In the genomic region with DNA sequence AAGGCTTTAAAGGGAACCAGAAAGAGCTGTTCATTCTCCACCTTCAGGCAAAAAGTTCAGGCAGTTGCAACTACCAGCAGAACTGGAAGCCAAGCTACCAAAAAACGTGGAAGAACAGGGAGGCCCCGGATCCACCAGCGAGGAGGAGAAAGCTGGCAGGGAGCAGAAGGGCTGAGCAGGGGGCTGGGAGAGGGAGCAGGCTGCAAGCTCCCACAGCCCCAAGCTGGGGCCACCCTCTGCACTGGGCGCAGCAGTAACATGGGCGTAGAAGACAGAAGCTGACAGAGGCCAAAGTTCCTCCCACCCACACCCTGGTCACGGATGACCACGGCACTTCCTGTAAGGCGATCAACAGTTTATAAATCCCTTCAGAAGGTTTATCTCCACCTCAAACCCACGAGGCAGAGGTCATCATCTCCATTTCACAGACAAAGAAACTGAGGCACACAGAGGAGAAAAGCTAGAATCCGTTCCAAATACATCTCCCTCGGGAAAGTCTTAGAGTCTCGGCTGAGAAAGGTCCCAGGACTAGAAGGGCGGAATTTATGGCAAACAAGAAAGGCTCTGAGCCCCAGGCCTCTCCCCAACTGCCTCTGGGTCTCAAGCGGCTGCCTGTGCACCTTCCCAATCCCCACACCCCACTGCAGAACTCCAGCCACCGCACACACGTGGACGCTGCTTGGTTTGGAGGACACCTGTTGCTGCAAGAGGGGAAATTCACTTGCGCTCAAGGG, we compare ENCODE assay signal across 8 cellular contexts. TPM values are rescaled to one million over a fixed set of nuclear protein-coding genes. Genes with fewer than 3 reads are reported as not detected.
DNase-seq lines count a peak whose midpoint lies in the region; ATAC-seq, FAIRE-seq and TF ChIP-seq lines count a peak whose summit lies in the region.

No MANE protein-coding gene starts in this region.

- intact Hi-C loops in kidney (cut with DNase I) (no loop called here), stomach (cut with DNase I; ENCODE audit: low total_unique reads) (loop anchor here (5.0 kb wide), 1 partner anchor 35 kb away; no protein-coding TSS in a partner anchor)

- H3K9ac ChIP-seq in kidney (ENCODE audit: low read length in 2 of 2), result peak overlapping the region in 1 of 2 donors; percentile 69

- H3K4me3 ChIP-seq in kidney (ENCODE audit: low read length in 2 of 2) (peak overlapping the region; percentile 67 to 76), stomach (peak overlapping the region; percentile 67 to 87 (median 78))

- 12 to 25% (median 22%) methylated on average over 15 to 18 of the region's 18 CpGs for WGBS in stomach, 5 donors

- H3K27me3 Mint-ChIP-seq in activated T-cell treated with anti-CD3 and anti-CD28 coated beads, Interleukin-2, amount 50 U/mL, for 24 hours, result peaks cover 7% of the 10 kb centered on the region
- H3K27me3 Mint-ChIP-seq in activated CD8-positive, alpha-beta T cell treated with anti-CD3 and anti-CD28 coated beads, Interleukin-2, amount 10 ng/mL, durations not matched to agents 7 days and 5 days (ENCODE audit: low read depth), result peaks cover 8% of the 10 kb centered on the region

- no peak for FAIRE-seq in kidney (lab: Jason Lieb, UNC)

- peak overlapping the region; percentile 60 for H3K4me3 Mint-ChIP-seq in activated T-cell treated with anti-CD3 and anti-CD28 coated beads, Interleukin-2, amount 50 U/mL, for 24 hours
- H3K4me3 Mint-ChIP-seq in activated CD8-positive, alpha-beta T cell treated with anti-CD3 and anti-CD28 coated beads, Interleukin-2, amount 10 ng/mL, durations not matched to agents 7 days and 5 days, result peak overlapping the region; percentile 58

- DNase-seq in activated T-cell treated with anti-CD3 and anti-CD28 coated beads, Interleukin-2, amount 50 U/mL, for 24 hours, result no peak
- DNase-seq in activated T-cell treated with anti-CD3 and anti-CD28 coated beads, Interleukin-2, amount 50 U/mL, for 1 hour, result no peak
- peak; percentile 31 for DNase-seq in activated CD8-positive, alpha-beta T cell treated with anti-CD3 and anti-CD28 coated beads, Interleukin-2, amount 10 ng/mL, durations not matched to agents 7 days and 5 days
- DNase-seq in kidney (no peak), stomach (peak; percentile 38), GM19240 (ENCODE audit: insufficient read length, low spot score) (no peak)

- TF ChIP-seq CTCF in kidney (IDR thresholded peaks at IDR 0.05; ENCODE audit: borderline replicate concordance, extremely low read depth, insufficient read depth) (no peak), stomach (IDR thresholded peaks at IDR 0.05) (no peak)

- H3K36me3 Mint-ChIP-seq in activated T-cell treated with anti-CD3 and anti-CD28 coated beads, Interleukin-2, amount 50 U/mL, for 24 hours (ENCODE audit: low read depth), result no peaks in the 10 kb centered on the region
- H3K36me3 Mint-ChIP-seq in activated CD8-positive, alpha-beta T cell treated with anti-CD3 and anti-CD28 coated beads, Interleukin-2, amount 10 ng/mL, durations not matched to agents 7 days and 5 days (ENCODE audit: low read depth), result no peaks in the 10 kb centered on the region

- CTCF ChIA-PET in activated CD8-positive, alpha-beta T cell treated with anti-CD3 and anti-CD28 coated beads, Interleukin-2, amount 10 ng/mL, durations not matched to agents 7 days and 5 days (lab: Charles Lee), result no interaction called here

- peaks cover 24% of the 10 kb centered on the region for H3K4me1 Mint-ChIP-seq in activated T-cell treated with anti-CD3 and anti-CD28 coated beads, Interleukin-2, amount 50 U/mL, for 24 hours (ENCODE audit: low read depth)
- H3K4me1 Mint-ChIP-seq in activated CD8-positive, alpha-beta T cell treated with anti-CD3 and anti-CD28 coated beads, Interleukin-2, amount 10 ng/mL, durations not matched to agents 7 days and 5 days (ENCODE audit: low read depth), result peaks cover 19% of the 10 kb centered on the region

- TF ChIP-seq EP300 in stomach (IDR thresholded peaks at IDR 0.05), result no peak

- H3K4me1 ChIP-seq in kidney (ENCODE audit: control insufficient read depth in 1 of 2, insufficient read depth in 1 of 2, low read depth in 1 of 2, low read length in 2 of 2), result peaks cover 22 to 37% of the 10 kb centered on the region in 2 donors
- H3K4me1 ChIP-seq in stomach, result peaks cover 65 to 84% (median 78%) of the 10 kb centered on the region in 4 donors

- H3K27me3 ChIP-seq in stomach, result peaks cover 0 to 24% (median 3%) of the 10 kb centered on the region in 3 donors

- H3K27ac Mint-ChIP-seq in activated T-cell treated with anti-CD3 and anti-CD28 coated beads, Interleukin-2, amount 50 U/mL, for 24 hours, result no peak overlapping the region
- peak overlapping the region; percentile 75 for H3K27ac Mint-ChIP-seq in activated CD8-positive, alpha-beta T cell treated with anti-CD3 and anti-CD28 coated beads, Interleukin-2, amount 10 ng/mL, durations not matched to agents 7 days and 5 days

- no peaks in the 10 kb centered on the region for H3K9me3 ChIP-seq in kidney (ENCODE audit: control insufficient read depth in 1 of 2, low read length in 2 of 2)
- H3K9me3 ChIP-seq in stomach, result no peaks in the 10 kb centered on the region

- no peaks in the 10 kb centered on the region for H3K9me3 Mint-ChIP-seq in activated T-cell treated with anti-CD3 and anti-CD28 coated beads, Interleukin-2, amount 50 U/mL, for 24 hours
- no peaks in the 10 kb centered on the region for H3K9me3 Mint-ChIP-seq in activated CD8-positive, alpha-beta T cell treated with anti-CD3 and anti-CD28 coated beads, Interleukin-2, amount 10 ng/mL, durations not matched to agents 7 days and 5 days (ENCODE audit: insufficient read depth)

- no peak for TF ChIP-seq POLR2A in stomach (IDR thresholded peaks at IDR 0.05)

- ATAC-seq in activated CD8-positive, alpha-beta T cell treated with anti-CD3 and anti-CD28 coated beads, Interleukin-2, amount 10 ng/mL, durations not matched to agents 7 days and 5 days, result no peak
- no peak for ATAC-seq in HG02885 (IDR thresholded peaks at IDR 0.05; ENCODE audit: poor library complexity, unreplicated experiment)
- no peak for ATAC-seq in GM19023 (IDR thresholded peaks at IDR 0.05; ENCODE audit: unreplicated experiment)

- H3K36me3 ChIP-seq in kidney (ENCODE audit: control insufficient read depth in 1 of 2, insufficient read depth in 2 of 2, low read length in 2 of 2), result no peaks in the 10 kb centered on the region
- no peaks in the 10 kb centered on the region for H3K36me3 ChIP-seq in stomach

- POLR2A ChIA-PET in activated CD8-positive, alpha-beta T cell treated with anti-CD3 and anti-CD28 coated beads, Interleukin-2, amount 10 ng/mL, durations not matched to agents 7 days and 5 days (lab: Charles Lee), result no interaction called here

- H3K27ac ChIP-seq in kidney (ENCODE audit: low read depth in 2 of 2, low read length in 2 of 2) (peak overlapping the region; percentile 66 to 71), stomach (peak overlapping the region; percentile 76 to 94 (median 86))

RNA-seq across cellular contexts. Expression of a gene that starts 1.8 kb away (rescaled TPM):
- 1 to 10 TPM; 7.5 to 8.9 TPM for total RNA-seq in activated CD8-positive, alpha-beta T cell treated with anti-CD3 and anti-CD28 coated beads, Interleukin-2, amount 10 ng/mL, durations not matched to agents 7 days and 5 days
- total RNA-seq in kidney (21.4 TPM), stomach (10 to 100 TPM; 10.5 to 28.6 (median 14.5) TPM)
- polyA plus RNA-seq in kidney (ENCODE audit: insufficient read depth, low read depth, low replicate concordance) (14.7 TPM), stomach (10 to 100 TPM; 11.4 to 20.1 (median 17.3) TPM)

RNA-seq across cellular contexts. Expression of a gene that starts 42.7 kb away (rescaled TPM):
- not detected for total RNA-seq in activated CD8-positive, alpha-beta T cell treated with anti-CD3 and anti-CD28 coated beads, Interleukin-2, amount 10 ng/mL, durations not matched to agents 7 days and 5 days
- total RNA-seq in kidney, result 0.88 TPM
- 0.32 TPM for polyA plus RNA-seq in kidney (ENCODE audit: insufficient read depth, low read depth, low replicate concordance)
- 1 to 10 TPM in 3 of 5 donors, under 1 TPM in 1, not detected in 1; 0.45 to 2.0 (median 1.2) TPM for total RNA-seq in stomach
- polyA plus RNA-seq in stomach, result under 1 TPM; 0.15 to 0.68 (median 0.20) TPM

Comparison
In these comparisons a context has a peak if more than half of its experiments do, and no peak if none do; other contexts are left out.
1. DNase-seq: peak in activated CD8-positive, alpha-beta T cell treated with anti-CD3 and anti-CD28 coated beads, Interleukin-2, amount 10 ng/mL, durations not matched to agents 7 days and 5 days (single experiment) and stomach (single experiment); none in activated T-cell treated with anti-CD3 and anti-CD28 coated beads, Interleukin-2, amount 50 U/mL, for 24 hours (single experiment), activated T-cell treated with anti-CD3 and anti-CD28 coated beads, Interleukin-2, amount 50 U/mL, for 1 hour (single experiment), kidney (single experiment) and GM19240 (single experiment).